In genomic region chr2:7203056-7203467, GRCh38 we compare ENCODE assay signal across 9 cellular contexts.
DNase-seq lines count a peak whose midpoint lies in the region; ATAC-seq lines count a peak whose summit lies in the region.
"Had no signal": no experiment of that assay in that cellular context is flagged by ENCODE, and none has a peak within 500 bp of the region (broad histone marks: within the 10 kb centered on the region; RNA-seq: fewer than 3 reads in every experiment).

No MANE protein-coding gene starts in this region.

- no peaks in the 10 kb centered on the region for H3K27me3 ChIP-seq in effector memory CD4-positive, alpha-beta T cell (replicated peaks; ENCODE audit: control insufficient read depth, insufficient read depth, low read length, poor library complexity, severe bottlenecking)

- CTCF ChIA-PET in activated CD4-positive, alpha-beta memory T cell treated with anti-CD3 and anti-CD28 coated beads for 36 hours (lab: Charles Lee), result interaction anchor here (0.6 to 1.6 kb wide), 17 partner anchors 10 to 1937 kb away, joined by 3 to 9 read pairs (median 3); no protein-coding TSS in a partner anchor

- H3K36me3 ChIP-seq in effector memory CD4-positive, alpha-beta T cell (ENCODE audit: control insufficient read depth, insufficient read depth, low read length), result no peaks in the 10 kb centered on the region

- no peak overlapping the region for H3K27ac Mint-ChIP-seq in activated CD4-positive, alpha-beta memory T cell treated with anti-CD3 and anti-CD28 coated beads for 36 hours
- H3K27ac Mint-ChIP-seq: T-helper 1 cell treated with Interleukin-12 subunit alpha and Interleukin-12 subunit beta and Interleukin-4 antibody, amounts not matched to agents 30 μg/mL and 1 μg/mL, for 36 hours had no signal

- H3K4me3 ChIP-seq in effector memory CD4-positive, alpha-beta T cell (ENCODE audit: insufficient read depth, low read depth, low read length, poor library complexity, severe bottlenecking), result no peak overlapping the region

- no peak overlapping the region for H3K27ac ChIP-seq in effector memory CD4-positive, alpha-beta T cell (ENCODE audit: insufficient read depth, low read length, poor library complexity, severe bottlenecking)

- ATAC-seq in HG02973 (IDR thresholded peaks at IDR 0.05; ENCODE audit: unreplicated experiment) (peak; percentile 60), GM18873 (IDR thresholded peaks at IDR 0.05; ENCODE audit: low FRiP score, unreplicated experiment) (no peak)

- H3K4me3 Mint-ChIP-seq in activated CD4-positive, alpha-beta memory T cell treated with anti-CD3 and anti-CD28 coated beads for 36 hours, result no peak overlapping the region
- H3K4me3 Mint-ChIP-seq: T-helper 1 cell treated with Interleukin-12 subunit alpha and Interleukin-12 subunit beta and Interleukin-4 antibody, amounts not matched to agents 30 μg/mL and 1 μg/mL, for 36 hours had no signal

- H3K4me1 ChIP-seq in effector memory CD4-positive, alpha-beta T cell (ENCODE audit: control insufficient read depth, insufficient read depth, low read length, poor library complexity, severe bottlenecking), result no peaks in the 10 kb centered on the region

- no peaks in the 10 kb centered on the region for H3K27me3 Mint-ChIP-seq in activated CD4-positive, alpha-beta memory T cell treated with anti-CD3 and anti-CD28 coated beads for 36 hours

- intact Hi-C loops in activated CD4-positive, alpha-beta memory T cell treated with anti-CD3 and anti-CD28 coated beads for 36 hours (cut with micrococcal nuclease), result loop anchor here (10.0 kb wide), 2 partner anchors 222 to 652 kb away; no protein-coding TSS in a partner anchor

- POLR2A ChIA-PET in activated CD4-positive, alpha-beta memory T cell treated with anti-CD3 and anti-CD28 coated beads for 36 hours (lab: Charles Lee), result interaction anchor here (0.6 kb wide), 1 partner anchor 80 kb away, joined by 3 read pairs; no protein-coding TSS in a partner anchor

- DNase-seq in DMS 273 (lab: John Stamatoyannopoulos, UW; ENCODE audit: unreplicated experiment) (peak; percentile 86), NCI-H526 (lab: John Stamatoyannopoulos, UW) (peak; percentile 24 to 65), mucosa of gallbladder (ENCODE audit: low spot score) (peak; percentile 45)
- peak; percentile 69 for DNase-seq in activated CD4-positive, alpha-beta memory T cell treated with anti-CD3 and anti-CD28 coated beads for 36 hours
- DNase-seq in effector memory CD4-positive, alpha-beta T cell, result peak in 2 of 3 donors; percentile 13 to 26
- DNase-seq in stimulated activated CD8-positive, alpha-beta memory T cell treated with anti-CD3 and anti-CD28 coated beads, Interleukin-7, amount 100 ng/mL, for 24 hours (ENCODE audit: low read depth), result peak; percentile 28

- no peaks in the 10 kb centered on the region for H3K9me3 ChIP-seq in effector memory CD4-positive, alpha-beta T cell (ENCODE audit: control insufficient read depth, low read length)

- H3K36me3 Mint-ChIP-seq in activated CD4-positive, alpha-beta memory T cell treated with anti-CD3 and anti-CD28 coated beads for 36 hours, result no peaks in the 10 kb centered on the region

- H3K4me1 Mint-ChIP-seq in activated CD4-positive, alpha-beta memory T cell treated with anti-CD3 and anti-CD28 coated beads for 36 hours (ENCODE audit: low read depth), result no peaks in the 10 kb centered on the region

- no peaks in the 10 kb centered on the region for H3K9me3 Mint-ChIP-seq in activated CD4-positive, alpha-beta memory T cell treated with anti-CD3 and anti-CD28 coated beads for 36 hours
- H3K9me3 Mint-ChIP-seq: T-helper 1 cell treated with Interleukin-12 subunit alpha and Interleukin-12 subunit beta and Interleukin-4 antibody, amounts not matched to agents 30 μg/mL and 1 μg/mL, for 36 hours had no signal

Comparison
In these comparisons a context has a peak if more than half of its experiments do, and no peak if none do; other contexts are left out.
1. DNase-seq: peak in every context shown above with its lines; median percentile 86 in DMS 273; 69 in activated CD4-positive, alpha-beta memory T cell treated with anti-CD3 and anti-CD28 coated beads for 36 hours; 45 in mucosa of gallbladder; 44 in NCI-H526; 28 in stimulated activated CD8-positive, alpha-beta memory T cell treated with anti-CD3 and anti-CD28 coated beads, Interleukin-7, amount 100 ng/mL, for 24 hours; 20 in effector memory CD4-positive, alpha-beta T cell.